8 cellular contexts compared by ENCODE assay signal in genomic region chr7:18356195-18356645, GRCh38.
DNase-seq lines count a peak whose midpoint lies in the region; ATAC-seq and TF ChIP-seq lines count a peak whose summit lies in the region.

No MANE protein-coding gene starts in this region.

- no peak overlapping the region for H3K27ac Mint-ChIP-seq in endodermal cell

- H3K9me3 Mint-ChIP-seq in endodermal cell = no peaks in the 10 kb centered on the region

- H3K36me3 Mint-ChIP-seq in endodermal cell (ENCODE audit: low read depth) = no peaks in the 10 kb centered on the region

- no peak overlapping the region for H3K4me3 ChIP-seq in endodermal cell (ENCODE audit: low read length)
- H3K4me3 ChIP-seq in mucosa of descending colon = no peak overlapping the region

- TF ChIP-seq CTCF in endodermal cell (conservative IDR thresholded peaks at IDR 0.05) (peak; percentile 81), mucosa of descending colon (IDR thresholded peaks at IDR 0.05) (peak; percentile 33)

- H3K9ac ChIP-seq in endodermal cell (ENCODE audit: extremely low read depth, low read length, poor library complexity, severe bottlenecking) = no peak overlapping the region

- WGBS in endodermal cell (ENCODE audit: insufficient coverage in 1 of 2, insufficient read length in 1 of 2), 2 experiments = 10 to 15% methylated on average over 2 to 3 of the region's 4 CpGs

- no peak overlapping the region for H3K27ac ChIP-seq in endodermal cell (ENCODE audit: low read depth, low read length)

- no peak overlapping the region for H3K4me3 Mint-ChIP-seq in endodermal cell

- H3K4me1 ChIP-seq in endodermal cell (ENCODE audit: control insufficient read depth, insufficient read depth, low read length) (no peaks in the 10 kb centered on the region), mucosa of descending colon (ENCODE audit: low read depth) (no peaks in the 10 kb centered on the region)

- peaks cover 22% of the 10 kb centered on the region for H3K4me1 Mint-ChIP-seq in endodermal cell

- no peaks in the 10 kb centered on the region for H3K27me3 ChIP-seq in endodermal cell (ENCODE audit: control insufficient read depth, insufficient read depth, low read length, poor library complexity, severe bottlenecking)

- peak; percentile 43 for DNase-seq in SHP77 treated with DMSO at 0.1 percent for 48 hours (lab: John Stamatoyannopoulos, UW)
- DNase-seq in SHP77 (lab: John Stamatoyannopoulos, UW) = no peak
- DNase-seq in HT1080 (ENCODE audit: low read depth) = peak; percentile 53
- DNase-seq in SIG-M5 (lab: John Stamatoyannopoulos, UW) = peak; percentile 24
- DNase-seq in endodermal cell = peak; percentile 52
- DNase-seq in mucosa of descending colon = no peak
- no peak for DNase-seq in mucosa of gallbladder (ENCODE audit: low spot score)

- no peaks in the 10 kb centered on the region for H3K27me3 Mint-ChIP-seq in endodermal cell (ENCODE audit: insufficient read depth)

- intact Hi-C loops in mucosa of descending colon (cut with DNase I, micrococcal nuclease) = loop anchor here (10.0 kb wide), 2 partner anchors 219 to 319 kb away; no protein-coding TSS in a partner anchor

- H3K36me3 ChIP-seq in endodermal cell (ENCODE audit: control insufficient read depth, insufficient read depth, low read length) (no peaks in the 10 kb centered on the region), mucosa of descending colon (ENCODE audit: low read depth) (no peaks in the 10 kb centered on the region)

- ATAC-seq in mucosa of descending colon (peak; percentile 82), HG03565 (IDR thresholded peaks at IDR 0.05; ENCODE audit: unreplicated experiment) (no peak)

- H3K9me3 ChIP-seq in endodermal cell (ENCODE audit: control insufficient read depth, low read length) (no peaks in the 10 kb centered on the region), mucosa of descending colon (no peaks in the 10 kb centered on the region)

Comparison
In these comparisons a context has a peak if more than half of its experiments do, and no peak if none do; other contexts are left out.
1. DNase-seq: peak in SHP77 treated with DMSO at 0.1 percent for 48 hours (single experiment), HT1080 (single experiment), SIG-M5 (single experiment) and endodermal cell (single experiment); none in SHP77 (0 of 2), mucosa of descending colon (0 of 3) and mucosa of gallbladder (single experiment).